In the genomic region with DNA sequence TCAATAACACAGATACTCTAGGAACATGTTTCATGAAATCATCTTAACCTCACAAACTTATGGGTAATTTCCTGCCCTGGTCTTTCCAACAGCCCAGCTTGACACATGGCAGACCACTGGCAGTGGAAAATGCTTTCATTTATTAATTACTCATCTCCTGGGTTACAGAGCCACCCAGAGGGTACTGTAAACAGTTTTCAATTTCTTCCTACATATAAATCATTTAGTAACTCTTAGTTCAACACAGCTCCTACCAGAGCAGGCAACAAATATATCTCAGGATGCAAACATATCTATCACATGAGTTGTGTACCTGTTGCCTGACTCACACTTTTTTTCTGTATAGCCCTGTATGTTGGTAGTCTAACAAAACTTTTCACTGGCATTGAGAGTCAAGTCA, we compare ENCODE assay signal across 12 cellular contexts.
A peak's percentile ranks its signal among the peaks of the same experiment; 100 is the strongest.
DNase-seq lines count a peak whose midpoint lies in the region.
"Had no signal": no experiment of that assay in that cellular context is flagged by ENCODE, and none has a peak within 500 bp of the region (broad histone marks: within the 10 kb centered on the region; RNA-seq: fewer than 3 reads in every experiment).

No MANE protein-coding gene starts in this region.

- no peak overlapping the region for H2AK5ac ChIP-seq in mesenchymal stem cell (ENCODE audit: low read length, severe bottlenecking)

- H3K23ac ChIP-seq in mesenchymal stem cell (ENCODE audit: low read length in 2 of 2): no peak overlapping the region

- H2BK120ac ChIP-seq in mesenchymal stem cell (ENCODE audit: low read depth, low read length): no peak overlapping the region

- peaks cover 5% of the 10 kb centered on the region for H3K9me3 ChIP-seq in mesenchymal stem cell (ENCODE audit: control insufficient read depth, low read length)

- no peak overlapping the region for H3K18ac ChIP-seq in mesenchymal stem cell (ENCODE audit: low read depth in 1 of 2, low read length in 2 of 2)

- H3K4me3 ChIP-seq in mesenchymal stem cell (ENCODE audit: insufficient read depth in 1 of 2, low read depth in 1 of 2, low read length in 2 of 2): no peak overlapping the region
- H3K4me3 ChIP-seq: BLaER1 treated with 17β-estradiol and CSF1 and Interleukin-3, amounts not matched to agents 10 nM and 100 nM had no signal

- H3K4me1 ChIP-seq in mesenchymal stem cell (ENCODE audit: control insufficient read depth, insufficient read depth, low read depth, low read length): no peaks in the 10 kb centered on the region
- H3K4me1 ChIP-seq: BLaER1 treated with 17β-estradiol and CSF1 and Interleukin-3, amounts not matched to agents 10 nM and 100 nM had no signal

- H3K27ac ChIP-seq in mesenchymal stem cell (ENCODE audit: low read length, poor library complexity, severe bottlenecking): no peak overlapping the region
- H3K27ac ChIP-seq: BLaER1 treated with 17β-estradiol and CSF1 and Interleukin-3, amounts not matched to agents 10 nM and 100 nM had no signal

- no peak overlapping the region for H2BK5ac ChIP-seq in mesenchymal stem cell (ENCODE audit: low read depth, low read length, poor library complexity, severe bottlenecking)

- H3K79me1 ChIP-seq in mesenchymal stem cell (replicated peaks; ENCODE audit: low read length, poor library complexity, severe bottlenecking): no peaks in the 10 kb centered on the region

- no peak overlapping the region for H2BK15ac ChIP-seq in mesenchymal stem cell (ENCODE audit: low read depth, poor library complexity, severe bottlenecking)

- no peaks in the 10 kb centered on the region for H3K36me3 ChIP-seq in mesenchymal stem cell (ENCODE audit: control insufficient read depth in 1 of 2, insufficient read depth in 2 of 2, low read depth in 1 of 2, low read length in 2 of 2)
- H3K36me3 ChIP-seq: BLaER1 treated with 17β-estradiol and CSF1 and Interleukin-3, amounts not matched to agents 10 nM and 100 nM had no signal

- H2AFZ ChIP-seq in mesenchymal stem cell (ENCODE audit: low read depth, low read length): no peak overlapping the region

- H4K91ac ChIP-seq in mesenchymal stem cell (ENCODE audit: low read length): no peak overlapping the region

- H3K27me3 ChIP-seq in mesenchymal stem cell (ENCODE audit: control insufficient read depth in 1 of 2, insufficient read depth in 1 of 2, low read length in 2 of 2): no peaks in the 10 kb centered on the region
- H3K27me3 ChIP-seq: BLaER1 treated with 17β-estradiol and CSF1 and Interleukin-3, amounts not matched to agents 10 nM and 100 nM had no signal

- no peak overlapping the region for H3K4me2 ChIP-seq in mesenchymal stem cell (ENCODE audit: low read length, poor library complexity, severe bottlenecking)
- H3K4me2 ChIP-seq: BLaER1 treated with 17β-estradiol and CSF1 and Interleukin-3, amounts not matched to agents 10 nM and 100 nM had no signal

- H3K14ac ChIP-seq in mesenchymal stem cell (ENCODE audit: low read length in 2 of 2): no peak overlapping the region

- no peak overlapping the region for H4K8ac ChIP-seq in mesenchymal stem cell (ENCODE audit: low read length)

- H3K9ac ChIP-seq in mesenchymal stem cell (ENCODE audit: low read length): no peak overlapping the region
- H3K9ac ChIP-seq: BLaER1 treated with 17β-estradiol and CSF1 and Interleukin-3, amounts not matched to agents 10 nM and 100 nM had no signal

- DNase-seq in ELR (ENCODE audit: low read depth) (peak; percentile 21), HT1080 (ENCODE audit: low read depth) (peak; percentile 5), NCI-H446 (lab: John Stamatoyannopoulos, UW) (peak; percentile 14 to 42), mesenchymal stem cell (peak; percentile 29), middle frontal gyrus (ENCODE audit: extremely low spot score, low spot score) (no peak), H4 (ENCODE audit: low spot score) (no peak), SKM-1 treated with dmso at 0.1 percent for 144 hours (lab: John Stamatoyannopoulos, UW; ENCODE audit: unreplicated experiment) (no peak)
- DNase-seq: MV-4-11, NCI-H2029, NCI-H526 treated with DMSO at 0.1 percent for 48 hours, T-helper 9 cell had no signal

- H2BK12ac ChIP-seq in mesenchymal stem cell (ENCODE audit: low read length in 2 of 2): no peak overlapping the region

- no peak overlapping the region for H3K4ac ChIP-seq in mesenchymal stem cell (ENCODE audit: low read depth in 1 of 2, low read length in 2 of 2)

Comparison
In these comparisons a context has a peak if more than half of its experiments do, and no peak if none do; other contexts are left out.
1. DNase-seq: peak in ELR (single experiment), HT1080 (single experiment), NCI-H446 (2 of 2) and mesenchymal stem cell (single experiment); none in middle frontal gyrus (single experiment), H4 (single experiment) and SKM-1 treated with dmso at 0.1 percent for 144 hours (single experiment).